In genomic region chr3:156215751-156216150, GRCh38 we compare ENCODE assay signal across 35 cellular contexts.
"Had no signal": no experiment of that assay in that cellular context is flagged by ENCODE, and none has a peak within 500 bp of the region (broad histone marks: within the 10 kb centered on the region; RNA-seq: fewer than 3 reads in every experiment).

No MANE protein-coding gene starts in this region.

- FAIRE-seq: colon had no signal

- H3K27ac ChIP-seq: adrenal gland, body of pancreas, esophagus muscularis mucosa, foreskin keratinocyte, gastrocnemius medialis, WERI-Rb-1 had no signal

- DNase-seq: activated B cell treated with CpG ODN at 0.5 μM for 24 hours; activated CD4-positive, alpha-beta memory T cell treated with anti-CD3 and anti-CD28 coated beads for 36 hours; activated CD4-positive, alpha-beta T cell treated with anti-CD3 and anti-CD28 coated beads, Interleukin-2, amount 10 ng/mL, durations not matched to agents 24 days and 14 days; activated CD8-positive, alpha-beta memory T cell treated with anti-CD3 and anti-CD28 coated beads, Interleukin-2, amount 10 ng/mL, durations not matched to agents 7 days and 5 days; activated CD8-positive, alpha-beta memory T cell treated with anti-CD3 and anti-CD28 coated beads, Interleukin-2, amount 50 U/mL, for 4 hours; activated CD8-positive, alpha-beta T cell treated with anti-CD3 and anti-CD28 coated beads, Interleukin-2, amount 10 ng/mL, durations not matched to agents 7 days and 5 days; activated effector memory CD4-positive, alpha-beta T cell treated with anti-CD3 and anti-CD28 coated beads, Interleukin-2, amount 50 U/mL, for 16 hours; activated naive CD4-positive, alpha-beta T cell treated with anti-CD3 and anti-CD28 coated beads for 36 hours; activated naive CD8-positive, alpha-beta T cell treated with anti-CD3 and anti-CD28 coated beads for 36 hours; activated naive CD8-positive, alpha-beta T cell treated with anti-CD3 and anti-CD28 coated beads, Interleukin-2, amount 50 U/mL, for 24 hours; activated T-cell treated with anti-CD3 and anti-CD28 coated beads, Interleukin-2, amount 50 U/mL, for 1 hour; activated T-cell treated with anti-CD3 and anti-CD28 coated beads, Interleukin-2, amount 50 U/mL, for 48 hours; adrenal gland; amygdala; aorta; body of pancreas; cortex of kidney; dermis blood vessel endothelial cell; effector CD4-positive, alpha-beta T cell; effector memory CD8-positive, alpha-beta T cell; erythroblast; foreskin keratinocyte; gastrocnemius medialis; glutamatergic neuron; T-cell; T1000; WERI-Rb-1 had no signal

- ATAC-seq: activated CD4-positive, CD25-positive, alpha-beta regulatory T cell treated with anti-CD3 and anti-CD28 coated beads, Interleukin-2, amount 50 U/mL, for 24 hours; activated CD8-positive, alpha-beta memory T cell treated with anti-CD3 and anti-CD28 coated beads, Interleukin-2, amount 10 ng/mL, durations not matched to agents 7 days and 5 days; activated CD8-positive, alpha-beta T cell treated with anti-CD3 and anti-CD28 coated beads, Interleukin-2, amount 10 ng/mL, durations not matched to agents 7 days and 5 days; activated naive CD8-positive, alpha-beta T cell treated with anti-CD3 and anti-CD28 coated beads, Interleukin-2, amount 50 U/mL, for 24 hours; body of pancreas; effector memory CD8-positive, alpha-beta T cell; foreskin keratinocyte; gastrocnemius medialis; T-cell had no signal

- H3K27ac Mint-ChIP-seq: activated B cell treated with CpG ODN at 0.5 μM for 24 hours; activated CD4-positive, alpha-beta memory T cell treated with anti-CD3 and anti-CD28 coated beads for 36 hours; activated CD4-positive, alpha-beta T cell treated with anti-CD3 and anti-CD28 coated beads, Interleukin-2, amount 10 ng/mL, durations not matched to agents 24 days and 14 days; activated CD8-positive, alpha-beta memory T cell treated with anti-CD3 and anti-CD28 coated beads, Interleukin-2, amount 10 ng/mL, durations not matched to agents 7 days and 5 days; activated CD8-positive, alpha-beta T cell treated with anti-CD3 and anti-CD28 coated beads, Interleukin-2, amount 10 ng/mL, durations not matched to agents 7 days and 5 days; activated naive CD4-positive, alpha-beta T cell treated with anti-CD3 and anti-CD28 coated beads for 36 hours; activated naive CD4-positive, alpha-beta T cell treated with anti-CD3 and anti-CD28 coated beads, Interleukin-2, amount 50 U/mL, for 24 hours; activated naive CD8-positive, alpha-beta T cell treated with anti-CD3 and anti-CD28 coated beads for 36 hours; activated naive CD8-positive, alpha-beta T cell treated with anti-CD3 and anti-CD28 coated beads, Interleukin-2, amount 50 U/mL, for 24 hours; activated T-helper 1 cell treated with anti-CD3 and anti-CD28 coated beads, Interleukin-12 subunit alpha, Interleukin-12 subunit beta, Interleukin-2, Interleukin-4 antibody, amounts not matched to agents 30 ng/mL and 10 ng/mL and 1 ng/mL, durations not matched to agents 14 hours and 24 hours and 36 hours; activated T-helper 2 cell treated with anti-CD3 and anti-CD28 coated beads, Interferon-gamma antibody, Interleukin-2, Interleukin-4, amounts not matched to agents 10 μg/mL and 5 μg/mL and 100 μg/mL, durations not matched to agents 14 hours and 24 hours and 36 hours; effector memory CD8-positive, alpha-beta T cell; T-cell; T-helper 1 cell treated with Interleukin-12 subunit alpha and Interleukin-12 subunit beta and Interleukin-4 antibody, amounts not matched to agents 30 μg/mL and 1 μg/mL, for 36 hours; T-helper 2 cell treated with Interferon-gamma antibody and Interleukin-4, amounts not matched to agents 5 μg/mL and 100 μg/mL, for 36 hours had no signal

- H3K9me3 ChIP-seq: adrenal gland, body of pancreas, esophagus muscularis mucosa, gastrocnemius medialis had no signal

- H3K27me3 ChIP-seq: adrenal gland, body of pancreas, esophagus muscularis mucosa, foreskin keratinocyte, gastrocnemius medialis had no signal

- H3K36me3 ChIP-seq: adrenal gland, esophagus muscularis mucosa, gastrocnemius medialis, WERI-Rb-1 had no signal

- H3K4me3 ChIP-seq: adrenal gland, body of pancreas, esophagus muscularis mucosa, gastrocnemius medialis had no signal

- H3K4me1 ChIP-seq: adrenal gland, esophagus muscularis mucosa, gastrocnemius medialis had no signal

- H3K36me3 Mint-ChIP-seq: activated CD4-positive, alpha-beta memory T cell treated with anti-CD3 and anti-CD28 coated beads for 36 hours; activated CD8-positive, alpha-beta memory T cell treated with anti-CD3 and anti-CD28 coated beads, Interleukin-2, amount 10 ng/mL, durations not matched to agents 7 days and 5 days; activated naive CD8-positive, alpha-beta T cell treated with anti-CD3 and anti-CD28 coated beads for 36 hours; T-cell had no signal

- H3K4me3 Mint-ChIP-seq: activated B cell treated with CpG ODN at 0.5 μM for 24 hours; activated CD4-positive, alpha-beta memory T cell treated with anti-CD3 and anti-CD28 coated beads for 36 hours; activated CD4-positive, alpha-beta T cell treated with anti-CD3 and anti-CD28 coated beads, Interleukin-2, amount 10 ng/mL, durations not matched to agents 24 days and 14 days; activated CD8-positive, alpha-beta memory T cell treated with anti-CD3 and anti-CD28 coated beads, Interleukin-2, amount 10 ng/mL, durations not matched to agents 7 days and 5 days; activated CD8-positive, alpha-beta T cell treated with anti-CD3 and anti-CD28 coated beads, Interleukin-2, amount 10 ng/mL, durations not matched to agents 7 days and 5 days; activated naive CD4-positive, alpha-beta T cell treated with anti-CD3 and anti-CD28 coated beads for 36 hours; activated naive CD4-positive, alpha-beta T cell treated with anti-CD3 and anti-CD28 coated beads, Interleukin-2, amount 50 U/mL, for 24 hours; activated naive CD8-positive, alpha-beta T cell treated with anti-CD3 and anti-CD28 coated beads for 36 hours; activated naive CD8-positive, alpha-beta T cell treated with anti-CD3 and anti-CD28 coated beads, Interleukin-2, amount 50 U/mL, for 24 hours; activated T-helper 1 cell treated with anti-CD3 and anti-CD28 coated beads, Interleukin-12 subunit alpha, Interleukin-12 subunit beta, Interleukin-2, Interleukin-4 antibody, amounts not matched to agents 30 ng/mL and 10 ng/mL and 1 ng/mL, durations not matched to agents 14 hours and 24 hours and 36 hours; effector memory CD8-positive, alpha-beta T cell; T-cell; T-helper 1 cell treated with Interleukin-12 subunit alpha and Interleukin-12 subunit beta and Interleukin-4 antibody, amounts not matched to agents 30 μg/mL and 1 μg/mL, for 36 hours; T-helper 2 cell treated with Interferon-gamma antibody and Interleukin-4, amounts not matched to agents 5 μg/mL and 100 μg/mL, for 36 hours had no signal

- H3K9me3 Mint-ChIP-seq: activated CD4-positive, alpha-beta T cell treated with anti-CD3 and anti-CD28 coated beads, Interleukin-2, amount 10 ng/mL, durations not matched to agents 24 days and 14 days; activated naive CD4-positive, alpha-beta T cell treated with anti-CD3 and anti-CD28 coated beads for 36 hours; activated naive CD4-positive, alpha-beta T cell treated with anti-CD3 and anti-CD28 coated beads, Interleukin-2, amount 50 U/mL, for 24 hours; activated T-helper 1 cell treated with anti-CD3 and anti-CD28 coated beads, Interleukin-12 subunit alpha, Interleukin-12 subunit beta, Interleukin-2, Interleukin-4 antibody, amounts not matched to agents 30 ng/mL and 10 ng/mL and 1 ng/mL, durations not matched to agents 14 hours and 24 hours and 36 hours; effector memory CD8-positive, alpha-beta T cell; T-helper 2 cell treated with Interferon-gamma antibody and Interleukin-4, amounts not matched to agents 5 μg/mL and 100 μg/mL, for 36 hours had no signal

- H3K4me1 Mint-ChIP-seq: activated B cell treated with CpG ODN at 0.5 μM for 24 hours; activated CD4-positive, alpha-beta T cell treated with anti-CD3 and anti-CD28 coated beads, Interleukin-2, amount 10 ng/mL, durations not matched to agents 24 days and 14 days; activated CD8-positive, alpha-beta memory T cell treated with anti-CD3 and anti-CD28 coated beads, Interleukin-2, amount 10 ng/mL, durations not matched to agents 7 days and 5 days; activated naive CD4-positive, alpha-beta T cell treated with anti-CD3 and anti-CD28 coated beads, Interleukin-2, amount 50 U/mL, for 24 hours; activated naive CD8-positive, alpha-beta T cell treated with anti-CD3 and anti-CD28 coated beads for 36 hours; T-cell had no signal
